Comparison of ENCODE assay signal across 9 cellular contexts in genomic region chr5:80182802-80183645, GRCh38.
DNase-seq lines count a peak whose midpoint lies in the region; ATAC-seq and TF ChIP-seq lines count a peak whose summit lies in the region.
"Had no signal": no experiment of that assay in that cellular context is flagged by ENCODE, and none has a peak within 500 bp of the region (broad histone marks: within the 10 kb centered on the region; RNA-seq: fewer than 3 reads in every experiment).

No MANE protein-coding gene starts in this region.

- H3K18ac ChIP-seq in mesendoderm (ENCODE audit: low read length), result peak overlapping the region; percentile 94

- H3K4me3 ChIP-seq in BLaER1, result no peak overlapping the region
- H3K4me3 ChIP-seq in HL-60 (replicated peaks; ENCODE audit: insufficient read depth, low read length), result no peak overlapping the region
- no peak overlapping the region for H3K4me3 ChIP-seq in mesendoderm (ENCODE audit: low read length)

- peak overlapping the region; percentile 90 for H3K4ac ChIP-seq in mesendoderm (ENCODE audit: low read depth, low read length)

- H3K36me3 ChIP-seq in BLaER1 (peaks cover 17% of the 10 kb centered on the region; the same call in 1 of the 2 replicates), mesendoderm (ENCODE audit: control insufficient read depth, insufficient read depth, low read length) (no peaks in the 10 kb centered on the region)

- no peaks in the 10 kb centered on the region for H3K9me3 Mint-ChIP-seq in activated naive CD4-positive, alpha-beta T cell treated with anti-CD3 and anti-CD28 coated beads, Interleukin-2, amount 50 U/mL, for 72 hours

- no peaks in the 10 kb centered on the region for H4K20me1 ChIP-seq in BLaER1

- H2AK5ac ChIP-seq in mesendoderm (ENCODE audit: low read length), result no peak overlapping the region

- peak overlapping the region; percentile 75 for H2BK5ac ChIP-seq in mesendoderm (ENCODE audit: low read length)

- ATAC-seq in activated naive CD4-positive, alpha-beta T cell treated with anti-CD3 and anti-CD28 coated beads, Interleukin-2, amount 50 U/mL, for 72 hours, result peak; percentile 33 to 45
- ATAC-seq in HG03571 (IDR thresholded peaks at IDR 0.05; ENCODE audit: unreplicated experiment) (no peak), HG02763 (IDR thresholded peaks at IDR 0.05; ENCODE audit: unreplicated experiment) (no peak)

- no peaks in the 10 kb centered on the region for H3K27me3 ChIP-seq in BLaER1
- H3K27me3 ChIP-seq in HL-60 (ENCODE audit: insufficient read depth, poor library complexity, severe bottlenecking), result no peaks in the 10 kb centered on the region
- no peaks in the 10 kb centered on the region for H3K27me3 ChIP-seq in mesendoderm (ENCODE audit: insufficient read depth, low read length, poor library complexity)

- no peak overlapping the region for H4K8ac ChIP-seq in mesendoderm (ENCODE audit: low read depth, low read length)

- in situ Hi-C loops in GM13977 (cut with MboI; ENCODE audit: low pct_unique_long_range_greater_than_20kb, low sequenced_read_pairs, unreplicated experiment), result no loop called here

- peak overlapping the region; percentile 71 for H3K9ac ChIP-seq in BLaER1
- peak overlapping the region; percentile 20 for H3K9ac ChIP-seq in mesendoderm (ENCODE audit: low read length)

- no peak overlapping the region for H3K23ac ChIP-seq in mesendoderm (ENCODE audit: low read length)

- peak overlapping the region; percentile 59 for H3K56ac ChIP-seq in mesendoderm (ENCODE audit: low read length)

- H3K9me3 ChIP-seq in BLaER1, result no peaks in the 10 kb centered on the region

- peak overlapping the region; percentile 91 for H3K4me2 ChIP-seq in BLaER1
- H3K4me2 ChIP-seq in mesendoderm (ENCODE audit: low read length), result no peak overlapping the region

- DNase-seq in HL-60 (ENCODE audit: low read depth in 1 of 2, low spot score in 1 of 2) (peak in 1 of 2 experiments; percentile 30), mesendoderm (peak; percentile 91), caudate nucleus (lab: John Stamatoyannopoulos, UW) (no peak), GM13977 (ENCODE audit: low spot score) (no peak)
- no peak for DNase-seq in activated naive CD4-positive, alpha-beta T cell treated with anti-CD3 and anti-CD28 coated beads, Interleukin-2, amount 50 U/mL, for 72 hours (ENCODE audit: low spot score in 2 of 2)
- DNase-seq: activated gamma-delta T cell treated with Interleukin-2 at 50 U/mL for 16 hours had no signal

- no peak overlapping the region for H2BK15ac ChIP-seq in mesendoderm (replicated peaks; ENCODE audit: low read depth)

- peak overlapping the region; percentile 86 for H4K5ac ChIP-seq in mesendoderm (ENCODE audit: low read length)

- TF ChIP-seq CTCF in HL-60 (IDR thresholded peaks at IDR 0.05; ENCODE audit: insufficient read depth, low read length) (no peak), GM13977 (IDR thresholded peaks at IDR 0.05; ENCODE audit: extremely low read depth, insufficient read depth, missing control alignments) (no peak)

- peaks cover 3% of the 10 kb centered on the region for H3K79me2 ChIP-seq in mesendoderm (ENCODE audit: control insufficient read depth, insufficient read depth, low read length)

- H3K79me1 ChIP-seq in mesendoderm (ENCODE audit: low read length), result no peaks in the 10 kb centered on the region

- H3K27ac Mint-ChIP-seq in activated naive CD4-positive, alpha-beta T cell treated with anti-CD3 and anti-CD28 coated beads, Interleukin-2, amount 50 U/mL, for 72 hours, result peak overlapping the region; percentile 92 to 97

- H3K4me1 ChIP-seq in BLaER1, result peaks cover 97% of the 10 kb centered on the region
- H3K4me1 ChIP-seq in mesendoderm (ENCODE audit: control insufficient read depth, low read depth, low read length), result peaks cover 24% of the 10 kb centered on the region

- peaks cover 0 to 8% of the 10 kb centered on the region in 2 donors for H3K36me3 Mint-ChIP-seq in activated naive CD4-positive, alpha-beta T cell treated with anti-CD3 and anti-CD28 coated beads, Interleukin-2, amount 50 U/mL, for 72 hours

- H3K27ac ChIP-seq in BLaER1, result peak overlapping the region; percentile 93
- peak overlapping the region; percentile 85 for H3K27ac ChIP-seq in HL-60 (replicated peaks)
- H3K27ac ChIP-seq in mesendoderm (ENCODE audit: low read depth, low read length), result peak overlapping the region; percentile 79
- H3K27ac ChIP-seq in caudate nucleus (ENCODE audit: low read depth, low read length), result no peak overlapping the region

- peak overlapping the region; percentile 95 for H2BK120ac ChIP-seq in mesendoderm (ENCODE audit: low read depth, low read length)

- no CpG with 5 or more reads among the region's 7 CpGs for WGBS in mesendoderm (ENCODE audit: extremely low coverage, insufficient coverage, low lambda C conversion rate)

Comparison
In these comparisons a context has a peak if more than half of its experiments do, and no peak if none do; other contexts are left out.
1. ATAC-seq: peak in activated naive CD4-positive, alpha-beta T cell treated with anti-CD3 and anti-CD28 coated beads, Interleukin-2, amount 50 U/mL, for 72 hours (2 of 2); none in HG03571 (single experiment) and HG02763 (single experiment).